10 cellular contexts compared by ENCODE assay signal in genomic region chr20:25226433-25227316, GRCh38. TPM values are rescaled to one million over a fixed set of nuclear protein-coding genes. Genes with fewer than 3 reads are reported as not detected.
DNase-seq lines count a peak whose midpoint lies in the region; ATAC-seq, FAIRE-seq and TF ChIP-seq lines count a peak whose summit lies in the region.
"Had no signal": no experiment of that assay in that cellular context is flagged by ENCODE, and none has a peak within 500 bp of the region (broad histone marks: within the 10 kb centered on the region; RNA-seq: fewer than 3 reads in every experiment).

No MANE protein-coding gene starts in this region.

- H3K4me1 Mint-ChIP-seq in Calu3 (ENCODE audit: low read depth, unreplicated experiment), result no peaks in the 10 kb centered on the region
- H3K4me1 Mint-ChIP-seq: activated naive CD8-positive, alpha-beta T cell treated with anti-CD3 and anti-CD28 coated beads, Interleukin-2, amount 10 ng/mL, durations not matched to agents 7 days and 5 days had no signal

- H4K20me1 ChIP-seq in keratinocyte (ENCODE audit: control insufficient read depth, extremely low read depth, insufficient read depth, low read length), result no peaks in the 10 kb centered on the region

- H3K79me2 ChIP-seq in keratinocyte (ENCODE audit: control insufficient read depth, insufficient read depth, low read length), result no peaks in the 10 kb centered on the region

- H3K4me1 ChIP-seq in HEK293 (ENCODE audit: control insufficient read depth, insufficient read depth, low read length) (0 out of 2 replicates have a peak, but pooled peaks cover 3% of the 10 kb centered on the region), adrenal gland (replicated peaks in 1 of 2) (peaks cover 12 to 17% of the 10 kb centered on the region in 2 donors), keratinocyte (ENCODE audit: control insufficient read depth, extremely low read depth, insufficient read depth, low read length) (peaks cover 33% of the 10 kb centered on the region), stomach (peaks cover 17 to 53% (median 45%) of the 10 kb centered on the region in 4 donors)

- POLR2A ChIA-PET in HEK293 (lab: Yijun Ruan, JAX), result interaction anchor here (1.0 to 2.0 kb wide), 4 partner anchors 10 to 26 kb away, joined by 3 to 8 read pairs (median 4); partner anchors contain the start of gene PYGB

- peak in 4 of 7 donors; percentile 37 to 68 (median 48) for DNase-seq in adrenal gland
- no peak for DNase-seq in keratinocyte (ENCODE audit: low read depth, low spot score)
- DNase-seq in stomach, result no peak
- DNase-seq in Calu3, result no peak
- no peak for DNase-seq in activated T-cell treated with anti-CD3 and anti-CD28 coated beads, Interleukin-2, amount 50 U/mL, for 1 hour
- DNase-seq: activated naive CD8-positive, alpha-beta T cell treated with anti-CD3 and anti-CD28 coated beads, Interleukin-2, amount 10 ng/mL, durations not matched to agents 7 days and 5 days; T1000 had no signal

- H3K4me2 ChIP-seq in keratinocyte (ENCODE audit: control insufficient read depth, extremely low read depth, insufficient read depth, low read depth, low read length), result peak overlapping the region; percentile 40

- H3K27me3 Mint-ChIP-seq in Calu3 (ENCODE audit: unreplicated experiment), result no peaks in the 10 kb centered on the region
- H3K27me3 Mint-ChIP-seq: activated naive CD8-positive, alpha-beta T cell treated with anti-CD3 and anti-CD28 coated beads, Interleukin-2, amount 10 ng/mL, durations not matched to agents 7 days and 5 days had no signal

- no peak for TF ChIP-seq CTCF in HEK293 (tag by site-specific recombination; IDR thresholded peaks at IDR 0.05)
- TF ChIP-seq CTCF in adrenal gland (IDR thresholded peaks at IDR 0.05), result no peak
- TF ChIP-seq CTCF in keratinocyte (optimal IDR thresholded peaks at IDR 0.05 in 1 of 3, IDR thresholded peaks at IDR 0.05 in 1 of 3, conservative IDR thresholded peaks at IDR 0.05 in 1 of 3; ENCODE audit: extremely low read depth in 1 of 3, insufficient read depth in 2 of 3, low read length in 3 of 3), result no peak
- no peak for TF ChIP-seq CTCF in stomach (IDR thresholded peaks at IDR 0.05)
- TF ChIP-seq CTCF in Calu3 (IDR thresholded peaks at IDR 0.05; ENCODE audit: unreplicated experiment), result no peak

- H3K4me3 Mint-ChIP-seq in Calu3 (ENCODE audit: low read depth, unreplicated experiment), result no peak overlapping the region
- H3K4me3 Mint-ChIP-seq: activated naive CD8-positive, alpha-beta T cell treated with anti-CD3 and anti-CD28 coated beads, Interleukin-2, amount 10 ng/mL, durations not matched to agents 7 days and 5 days had no signal

- H3K36me3 ChIP-seq in HEK293 (ENCODE audit: control insufficient read depth in 2 of 2, insufficient read depth in 1 of 2, low read length in 2 of 2) (peaks cover 0 to 20% of the 10 kb centered on the region in 2 experiments; a peak in 1 of 3 replicates), adrenal gland (replicated peaks in 1 of 2) (peaks cover 0 to 14% of the 10 kb centered on the region in 2 donors), keratinocyte (ENCODE audit: control insufficient read depth in 2 of 2, extremely low read depth in 1 of 2, insufficient read depth in 2 of 2, low read length in 2 of 2) (peaks cover 11 to 13% of the 10 kb centered on the region in 2 experiments), stomach (peaks cover under 1 to 40% (median 26%) of the 10 kb centered on the region in 4 donors)

- TF ChIP-seq POLR2A in adrenal gland (IDR thresholded peaks at IDR 0.05), result no peak
- TF ChIP-seq POLR2A in stomach (IDR thresholded peaks at IDR 0.05), result no peak

- H3K27ac ChIP-seq in HEK293 (ENCODE audit: extremely low read depth, low read depth, low read length) (no peak overlapping the region), adrenal gland (peak overlapping the region; percentile 3 to 89 (median 60)), keratinocyte (ENCODE audit: control insufficient read depth, insufficient read depth, low read length) (no peak overlapping the region), stomach (peak overlapping the region; percentile 32 to 66 (median 63))

- no peak for TF ChIP-seq EP300 in stomach (IDR thresholded peaks at IDR 0.05)

- no peak overlapping the region for H3K9ac ChIP-seq in keratinocyte (ENCODE audit: control insufficient read depth, extremely low read depth, insufficient read depth, low read length)

- intact Hi-C loops in adrenal gland (cut with DNase I) (no loop called here), stomach (cut with DNase I; ENCODE audit: low total_unique reads) (no loop called here), Calu3 (cut with micrococcal nuclease; ENCODE audit: unreplicated experiment) (no loop called here)

- H3K36me3 Mint-ChIP-seq in Calu3 (ENCODE audit: insufficient read depth, unreplicated experiment), result peaks cover 20% of the 10 kb centered on the region
- H3K36me3 Mint-ChIP-seq: activated naive CD8-positive, alpha-beta T cell treated with anti-CD3 and anti-CD28 coated beads, Interleukin-2, amount 10 ng/mL, durations not matched to agents 7 days and 5 days had no signal

- no peak for FAIRE-seq in keratinocyte (lab: Jason Lieb, UNC)

- H3K27me3 ChIP-seq in adrenal gland (no peaks in the 10 kb centered on the region), keratinocyte (ENCODE audit: control insufficient read depth, extremely low read depth, insufficient read depth, low read length) (no peaks in the 10 kb centered on the region), stomach (no peaks in the 10 kb centered on the region)

- no peaks in the 10 kb centered on the region for H3K9me1 ChIP-seq in keratinocyte (ENCODE audit: control insufficient read depth, extremely low read depth, insufficient read depth, low read length)

- no peaks in the 10 kb centered on the region for H3K9me3 Mint-ChIP-seq in Calu3 (ENCODE audit: low read depth, unreplicated experiment)
- H3K9me3 Mint-ChIP-seq: activated naive CD8-positive, alpha-beta T cell treated with anti-CD3 and anti-CD28 coated beads, Interleukin-2, amount 10 ng/mL, durations not matched to agents 7 days and 5 days had no signal

- ATAC-seq in HG03520 (IDR thresholded peaks at IDR 0.05; ENCODE audit: unreplicated experiment), result no peak
- ATAC-seq in HG02840 (IDR thresholded peaks at IDR 0.05; ENCODE audit: low FRiP score, unreplicated experiment), result no peak

- dilution Hi-C loops in keratinocyte (cut with MboI; ENCODE audit: extremely low pct_ligation_motif_present, low sequenced_read_pairs), result no loop called here

- CTCF ChIA-PET in HEK293 (lab: Yijun Ruan, JAX) (interaction anchor here (0.8 to 1.2 kb wide), 2 partner anchors 23 to 150 kb away, joined by 4 read pairs; no protein-coding TSS in a partner anchor), Calu3 (lab: Charles Lee) (interaction anchor here (0.6 kb wide), 1 partner anchor 73 kb away, joined by 4 read pairs; no protein-coding TSS in a partner anchor)

- no peak overlapping the region for H2AFZ ChIP-seq in keratinocyte (ENCODE audit: control insufficient read depth, low read length)

- H3K4me3 ChIP-seq in HEK293 (ENCODE audit: low read depth, low read length) (no peak overlapping the region), adrenal gland (no peak overlapping the region), keratinocyte (ENCODE audit: control insufficient read depth in 2 of 3, extremely low read depth in 1 of 3, insufficient read depth in 2 of 3, low read depth in 1 of 3, low read length in 3 of 3) (no peak overlapping the region), stomach (no peak overlapping the region)

- no TSS peak for BruUV-seq in Calu3 (replicated peaks; lab: Mats Ljungman, UMichigan)

- 71 to 82% (median 80%) methylated on average over 19 to 28 of the region's 28 CpGs for WGBS in adrenal gland, 4 donors
- WGBS in stomach, 5 donors, result 45 to 75% (median 60%) methylated on average over 13 to 28 of the region's 28 CpGs

- H3K27ac Mint-ChIP-seq in Calu3 (ENCODE audit: unreplicated experiment), result no peak overlapping the region
- H3K27ac Mint-ChIP-seq: activated naive CD8-positive, alpha-beta T cell treated with anti-CD3 and anti-CD28 coated beads, Interleukin-2, amount 10 ng/mL, durations not matched to agents 7 days and 5 days had no signal

- H3K9me3 ChIP-seq in HEK293 (ENCODE audit: control insufficient read depth, insufficient read depth, low read depth, low read length) (no peaks in the 10 kb centered on the region), adrenal gland (replicated peaks in 1 of 3) (no peaks in the 10 kb centered on the region), keratinocyte (ENCODE audit: control insufficient read depth, low read depth, low read length) (no peaks in the 10 kb centered on the region), stomach (no peaks in the 10 kb centered on the region)

TF ChIP-seq in HEK293, 187 proteins besides CTCF, POLR2A, EP300 and RAD21 (continues in another document):
- TF ChIP-seq ZNF843 (tag by site-specific recombination; IDR thresholded peaks at IDR 0.05) (no peak), SCRT1 (tag by site-specific recombination; IDR thresholded peaks at IDR 0.05; ENCODE audit: borderline replicate concordance) (no peak), ZNF157 (tag by site-specific recombination; IDR thresholded peaks at IDR 0.05) (no peak)

RNA-seq across cellular contexts. Expression of gene PYGB, which starts 21.2 kb away (rescaled TPM):
- total RNA-seq in adrenal gland (100 to 1,000 TPM in 3 of 8 donors, 10 to 100 TPM in 5; 39.2 to 118 (median 82.9) TPM), stomach (100 to 1,000 TPM in 2 of 5 donors, 10 to 100 TPM in 3; 34.4 to 116 (median 78.8) TPM), Calu3 (2022) (253 and 258 TPM in 2 replicates)
- polyA plus RNA-seq in adrenal gland (10 to 100 TPM; 15.7 to 80.0 (median 35.9) TPM), keratinocyte (78.3 to 135 TPM (median 100 TPM) in 3 replicates), stomach (10 to 100 TPM; 23.1 to 34.0 (median 28.8) TPM)
- 73.7 TPM for polyA plus RNA-seq in keratinocyte (2011; ENCODE audit: low read depth)
- polyA plus RNA-seq in keratinocyte (2011; cell fraction: cytosol; rRNA removed), result 67.6 and 112 TPM in 2 replicates
- polyA plus RNA-seq in keratinocyte (2011; cell fraction: nucleus; rRNA removed), result 224 and 265 TPM in 2 replicates
- 159 and 171 TPM in 2 replicates for polyA plus RNA-seq in keratinocyte (2012; ENCODE audit: low replicate concordance)
- polyA minus RNA-seq in keratinocyte, result 137 to 269 TPM (median 175 TPM) in 3 replicates
- 166 TPM for polyA minus RNA-seq in keratinocyte (2011; cell fraction: cytosol; rRNA and poly(A)+ RNA removed)
- 137 and 167 TPM in 2 replicates for polyA minus RNA-seq in keratinocyte (2011; cell fraction: nucleus; rRNA and poly(A)+ RNA removed)

RNA-seq across cellular contexts. Expression of gene ENTPD6, which starts 31.2 kb away (rescaled TPM):
- total RNA-seq in adrenal gland (100 to 1,000 TPM in 5 of 8 donors, 10 to 100 TPM in 3; 51.0 to 120 (median 107) TPM), stomach (100 to 1,000 TPM in 3 of 5 donors, 10 to 100 TPM in 2; 44.2 to 110 (median 104) TPM), Calu3 (2022) (56.3 and 61.5 TPM in 2 replicates)
- polyA plus RNA-seq in adrenal gland (100 to 1,000 TPM in 2 of 3 donors, 10 to 100 TPM in 1; 30.9 to 260 (median 153) TPM), keratinocyte (57.8 to 62.0 TPM (median 58.0 TPM) in 3 replicates), stomach (10 to 100 TPM; 38.5 to 56.6 (median 40.7) TPM)
- 21.1 TPM for polyA plus RNA-seq in keratinocyte (2011; ENCODE audit: low read depth)
- polyA plus RNA-seq in keratinocyte (2011; cell fraction: cytosol; rRNA removed), result 34.1 and 47.9 TPM in 2 replicates
- polyA plus RNA-seq in keratinocyte (2011; cell fraction: nucleus; rRNA removed), result 110 and 122 TPM in 2 replicates
- polyA plus RNA-seq in keratinocyte (2012; ENCODE audit: low replicate concordance), result 45.3 and 56.1 TPM in 2 replicates
- polyA minus RNA-seq in keratinocyte, result 55.2 to 77.9 TPM (median 63.6 TPM) in 3 replicates
- 44.1 TPM for polyA minus RNA-seq in keratinocyte (2011; cell fraction: cytosol; rRNA and poly(A)+ RNA removed)
- 48.5 and 57.2 TPM in 2 replicates for polyA minus RNA-seq in keratinocyte (2011; cell fraction: nucleus; rRNA and poly(A)+ RNA removed)

Comparison
In these comparisons a context has a peak if more than half of its experiments do, and no peak if none do; other contexts are left out.
1. H3K27ac ChIP-seq: peak in adrenal gland (5 of 5) and stomach (5 of 5); none in HEK293 (single experiment) and keratinocyte (single experiment).
2. DNase-seq: peak in adrenal gland (4 of 7); none in keratinocyte (single experiment), stomach (single experiment), Calu3 (single experiment) and activated T-cell treated with anti-CD3 and anti-CD28 coated beads, Interleukin-2, amount 50 U/mL, for 1 hour (single experiment).